15 cellular contexts compared by ENCODE assay signal in genomic region chr3:14921811-14922705, GRCh38. TPM values are rescaled to one million over a fixed set of nuclear protein-coding genes. Genes with fewer than 3 reads are reported as not detected.
DNase-seq lines count a peak whose midpoint lies in the region; ATAC-seq, FAIRE-seq and TF ChIP-seq lines count a peak whose summit lies in the region.
"Had no signal": no experiment of that assay in that cellular context is flagged by ENCODE, and none has a peak within 500 bp of the region (broad histone marks: within the 10 kb centered on the region; RNA-seq: fewer than 3 reads in every experiment).

No MANE protein-coding gene starts in this region.

- no peaks in the 10 kb centered on the region for H3K36me3 ChIP-seq in K562 (ENCODE audit: control insufficient read depth, insufficient read depth, low read length)
- H3K36me3 ChIP-seq: BLaER1, SJCRH30 had no signal

- no peak overlapping the region for H3K27ac ChIP-seq in K562 (ENCODE audit: extremely low read depth, low read depth, low read length)
- H3K27ac ChIP-seq: BLaER1, esophagus muscularis mucosa, KMS-11, lower lobe of right lung, SJCRH30 had no signal

- no peaks in the 10 kb centered on the region for H3K9me1 ChIP-seq in K562 (ENCODE audit: control insufficient read depth, insufficient read depth, low read length)

- DNase-seq in ELR (ENCODE audit: low read depth): peak; percentile 31
- DNase-seq in HT1080 (ENCODE audit: low read depth): peak; percentile 45
- no peak for DNase-seq in K562 (ENCODE audit: extremely low read depth in 1 of 4, low spot score in 3 of 4)
- DNase-seq in skeletal muscle cell (ENCODE audit: low read depth): peak; percentile 3
- DNase-seq in NCI-H748 (lab: John Stamatoyannopoulos, UW; ENCODE audit: unreplicated experiment): no peak
- no peak for DNase-seq in activated CD4-positive, alpha-beta T cell treated with anti-CD3 and anti-CD28 coated beads for 48 hours

- CTCF ChIA-PET in K562 (lab: Yijun Ruan, JAX; ENCODE audit: low intra/inter-chr PET ratio): interaction anchor here (0.7 to 2.7 kb wide), 7 partner anchors 131 to 719 kb away, joined by 3 to 20 read pairs (median 3); no protein-coding TSS in a partner anchor

- peaks cover 9% of the 10 kb centered on the region; the same call in 1 of the 2 replicates for H4K20me1 ChIP-seq in K562 (replicated peaks; ENCODE audit: control insufficient read depth, insufficient read depth, low read length)
- H4K20me1 ChIP-seq: BLaER1 had no signal

- no peak for TF ChIP-seq EP300 in K562 (IDR thresholded peaks at IDR 0.05; ENCODE audit: low read length)

- H3K9ac ChIP-seq in K562 (ENCODE audit: insufficient read depth in 1 of 2, low read depth in 2 of 2, low read length in 2 of 2): no peak overlapping the region
- H3K9ac ChIP-seq: BLaER1, KMS-11 had no signal

- TF ChIP-seq POLR2A in K562 (conservative IDR thresholded peaks at IDR 0.05): no peak

- no peak for TF ChIP-seq CTCF in K562 (IDR thresholded peaks at IDR 0.05 in 2 of 3, conservative IDR thresholded peaks at IDR 0.05 in 1 of 3; ENCODE audit: insufficient read depth in 2 of 3, low read depth in 1 of 3, low read length in 3 of 3)

- intact Hi-C loops in K562 (cut with micrococcal nuclease): loop anchor here (1.0 to 10.0 kb wide), 9 partner anchors 65 to 1025 kb away; partner anchors contain the start of genes C3orf20 and CAPN7

- FAIRE-seq in K562 (lab: Jason Lieb, UNC): no peak
- FAIRE-seq: frontal cortex had no signal

- no peaks in the 10 kb centered on the region for H3K9me3 ChIP-seq in K562 (replicated peaks; ENCODE audit: control insufficient read depth, insufficient read depth, low read depth, low read length)
- H3K9me3 ChIP-seq: BLaER1, esophagus muscularis mucosa, lower lobe of right lung, SJCRH30 had no signal

- H3K4me3 ChIP-seq in K562 (no peak overlapping the region), skeletal muscle cell (ENCODE audit: low read depth, low read length) (no peak overlapping the region)
- H3K4me3 ChIP-seq: BLaER1, esophagus muscularis mucosa, GM23338, lower lobe of right lung, SJCRH30 had no signal

- TF ChIP-seq RAD21 in K562 (CRISPR knock-in tag; conservative IDR thresholded peaks at IDR 0.05 in 1 of 2, IDR thresholded peaks at IDR 0.05 in 1 of 2): no peak

- H3K4me1 ChIP-seq in K562 (replicated peaks in 1 of 2; ENCODE audit: control insufficient read depth in 2 of 2, insufficient read depth in 2 of 2, low read length in 2 of 2): peaks cover 0 to 3% of the 10 kb centered on the region in 2 experiments; a peak in 2 of 5 replicates
- H3K4me1 ChIP-seq: SJCRH30 had no signal

- no peak overlapping the region for H3K4me2 ChIP-seq in K562 (ENCODE audit: insufficient read depth, low read length)
- H3K4me2 ChIP-seq: BLaER1, GM23338, KMS-11 had no signal

- in situ Hi-C loops in K562 (cut with MboI): loop anchor here (5.0 to 25.0 kb wide), 3 partner anchors 125 to 1260 kb away; no protein-coding TSS in a partner anchor

- H2AFZ ChIP-seq in K562 (ENCODE audit: low read depth, low read length): no peak overlapping the region
- H2AFZ ChIP-seq: GM23338 had no signal

- H3K27me3 ChIP-seq in K562 (ENCODE audit: control insufficient read depth in 2 of 2, insufficient read depth in 2 of 2, low read length in 2 of 2): peaks cover 44 to 58% of the 10 kb centered on the region in 2 experiments
- H3K27me3 ChIP-seq: BLaER1, esophagus muscularis mucosa had no signal

- WGBS in K562 (ENCODE audit: insufficient coverage, low coverage, missing lambda C conversion rate): 3% methylated on average over 21 of the region's 21 CpGs

- no TSS peak for BruUV-seq in K562 (replicated peaks; lab: Mats Ljungman, UMichigan)

- no peaks in the 10 kb centered on the region for H3K79me2 ChIP-seq in K562 (ENCODE audit: control insufficient read depth, insufficient read depth, low read length)

- POLR2A ChIA-PET in K562 (lab: Yijun Ruan, JAX): interaction anchor here (0.8 to 1.6 kb wide), 8 partner anchors 10 to 143 kb away, joined by 3 to 6 read pairs (median 4); partner anchors contain the start of gene MRPS25

- ATAC-seq in K562: no peak
- ATAC-seq in HG02973 (IDR thresholded peaks at IDR 0.05; ENCODE audit: unreplicated experiment): no peak
- ATAC-seq in HG03342 (IDR thresholded peaks at IDR 0.05; ENCODE audit: unreplicated experiment): no peak

TF ChIP-seq in K562, 482 proteins besides CTCF, POLR2A, EP300 and RAD21:
- no peak for TF ChIP-seq STAT5A (IDR thresholded peaks at IDR 0.05; ENCODE audit: borderline replicate concordance, low read length)
- TF ChIP-seq CREM (IDR thresholded peaks at IDR 0.05; ENCODE audit: low read depth): peak; percentile 33; the same call in 1 of the 2 replicates
- TF ChIP-seq TOE1 (IDR thresholded peaks at IDR 0.05; ENCODE audit: borderline replicate concordance): no peak
- TF ChIP-seq TOE1 (CRISPR knock-in tag; IDR thresholded peaks at IDR 0.05; ENCODE audit: borderline replicate concordance, low read depth): no peak
- no peak for TF ChIP-seq ARID4B (CRISPR knock-in tag; IDR thresholded peaks at IDR 0.05)
TF ChIP-seq in K562: peak in this region for 1.

RNA-seq across cellular contexts. Expression of gene NR2C2, which starts 25.3 kb away (rescaled TPM):
- total RNA-seq in HT1080 (2014; rRNA removed; shearing (Covaris generic)): 20.3 and 29.2 TPM in 2 replicates
- 13.0 and 16.7 TPM in 2 replicates for polyA plus RNA-seq in HT1080 (2015; cell fraction: cytosol; rRNA removed)
- 46.2 and 49.9 TPM in 2 replicates for polyA plus RNA-seq in HT1080 (2015; cell fraction: nucleus; rRNA removed)
- total RNA-seq in K562 (2011; cell fraction: chromatin; rRNA removed; ENCODE audit: low replicate concordance): 116 and 153 TPM in 2 replicates
- total RNA-seq in K562 (2011; cell fraction: nucleolus; rRNA removed): 54.9 and 60.4 TPM in 2 replicates
- total RNA-seq in K562 (2011; cell fraction: nucleoplasm; rRNA removed): 99.1 and 148 TPM in 2 replicates
- 10.8 and 17.3 TPM in 2 replicates for total RNA-seq in K562 (2014; rRNA removed)
- total RNA-seq in K562 (2014; rRNA removed; fragmentation: Illumina TruSeq; extraction: Trizol): 17.7 and 18.7 TPM in 2 replicates
- 14.6 and 15.8 TPM in 2 replicates for total RNA-seq in K562 (2015; rRNA removed; fragmentation: Illumina TruSeq; extraction: Trizol)
- 32.9 and 33.0 TPM in 2 replicates for total RNA-seq in K562 (2021)
- polyA plus RNA-seq in K562 (2011; rRNA removed): 17.3 and 21.8 TPM in 2 replicates
- 7.9 and 12.6 TPM in 2 replicates for polyA plus RNA-seq in K562 (2011; cell fraction: cytosol; rRNA removed)
- 117 and 123 TPM in 2 replicates for polyA plus RNA-seq in K562 (2011; cell fraction: nucleus; rRNA removed)
- 21.1 and 35.7 TPM in 2 replicates for polyA plus RNA-seq in K562 (2012)
- 20.4 and 22.3 TPM in 2 replicates for polyA plus RNA-seq in K562 (2014; fragmentation: Illumina TruSeq; extraction: Trizol)
- 1 to 10 TPM; 6.1 to 6.4 TPM for polyA plus RNA-seq in K562 (2014; fragmentation: Nextera tagmentation; extraction: Ambion mirVana)
- polyA plus RNA-seq in K562 (2014; rRNA removed): 13.9 and 18.0 TPM in 2 replicates
- polyA minus RNA-seq in K562 (2011; rRNA and poly(A)+ RNA removed): 24.6 and 33.6 TPM in 2 replicates
- polyA minus RNA-seq in K562 (2011; cell fraction: cytosol; rRNA and poly(A)+ RNA removed): 17.3 and 23.8 TPM in 2 replicates
- polyA minus RNA-seq in K562 (2011; cell fraction: nucleus; rRNA and poly(A)+ RNA removed): 50.1 and 65.4 TPM in 2 replicates

Comparison
In these comparisons a context has a peak if more than half of its experiments do, and no peak if none do; other contexts are left out.
1. DNase-seq: peak in ELR (single experiment), HT1080 (single experiment) and skeletal muscle cell (single experiment); none in K562 (0 of 4), NCI-H748 (single experiment) and activated CD4-positive, alpha-beta T cell treated with anti-CD3 and anti-CD28 coated beads for 48 hours (single experiment).